ENCODE assay signal across 18 cellular contexts in the genomic region with DNA sequence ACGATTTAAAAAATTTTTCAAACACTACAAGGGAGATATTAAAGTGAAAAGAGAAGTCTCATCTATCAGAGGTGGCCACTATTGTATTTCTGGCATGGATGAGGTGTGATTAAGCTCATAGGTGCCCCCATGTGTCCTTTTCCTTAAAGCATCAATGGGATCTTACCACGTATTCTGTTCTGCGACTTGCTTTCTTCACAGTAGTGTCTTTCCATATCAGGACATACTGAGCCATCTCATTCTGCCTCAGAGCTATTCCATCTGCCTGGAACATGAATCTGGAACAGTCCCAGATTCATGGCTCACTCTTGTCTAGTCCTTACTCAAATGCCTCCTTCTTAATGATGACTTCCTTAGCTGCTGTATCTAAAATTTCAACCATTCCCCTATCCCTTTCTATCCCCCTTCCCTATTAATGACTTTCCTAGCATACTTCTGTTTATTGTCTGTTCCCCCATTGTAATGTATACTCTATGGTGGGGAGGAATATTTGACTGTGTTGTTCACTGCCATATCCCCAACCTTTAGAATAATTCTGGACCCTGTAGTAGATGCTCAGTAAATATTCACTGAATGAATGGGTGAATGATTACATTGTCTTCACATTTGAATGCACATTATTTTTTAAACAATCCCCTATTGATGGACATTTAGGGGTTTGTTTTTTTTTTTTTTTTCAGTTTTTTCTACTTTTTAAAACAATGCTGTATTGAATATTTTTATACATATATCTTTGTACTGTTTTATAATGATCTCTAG. TPM values are rescaled to one million over a fixed set of nuclear protein-coding genes. Genes with fewer than 3 reads are reported as not detected.
DNase-seq lines count a peak whose midpoint lies in the region; ATAC-seq, FAIRE-seq and TF ChIP-seq lines count a peak whose summit lies in the region.
"Had no signal": no experiment of that assay in that cellular context is flagged by ENCODE, and none has a peak within 500 bp of the region (broad histone marks: within the 10 kb centered on the region; RNA-seq: fewer than 3 reads in every experiment).

No MANE protein-coding gene starts in this region.

- H3K4me1 Mint-ChIP-seq in naive thymus-derived CD8-positive, alpha-beta T cell: peaks cover 12 to 45% (median 27%) of the 10 kb centered on the region in 4 donors

- H3K4me3 ChIP-seq in HCT116 (replicated peaks in 1 of 2; ENCODE audit: low read depth in 1 of 2, low read length in 2 of 2) (no peak overlapping the region), ascending aorta (no peak overlapping the region), smooth muscle cell (no peak overlapping the region)

- H3K79me2 ChIP-seq in HCT116 (ENCODE audit: insufficient read depth, low read length) (peaks cover 31% of the 10 kb centered on the region), smooth muscle cell (ENCODE audit: low read depth) (peaks cover 14% of the 10 kb centered on the region)

- H3K4me2 ChIP-seq in HCT116 (ENCODE audit: low read length) (no peak overlapping the region), smooth muscle cell (peak overlapping the region; percentile 12)

- H4K20me1 ChIP-seq in HCT116 (ENCODE audit: insufficient read depth) (no peaks in the 10 kb centered on the region; the same call in 1 of the 2 replicates), smooth muscle cell (ENCODE audit: low read depth) (peaks cover 68% of the 10 kb centered on the region)

- H3K4me1 ChIP-seq in HCT116 (ENCODE audit: control insufficient read depth in 1 of 2, insufficient read depth in 2 of 2, low read length in 2 of 2) (no peaks in the 10 kb centered on the region), ascending aorta (no peaks in the 10 kb centered on the region), smooth muscle cell (ENCODE audit: low read depth) (peaks cover 10% of the 10 kb centered on the region)
- H3K4me1 ChIP-seq: BE2C had no signal

- peaks cover 9% of the 10 kb centered on the region for H3F3A ChIP-seq in smooth muscle cell (ENCODE audit: low read depth)

- RAD21 ChIA-PET in HCT116 (lab: Charles Lee; ENCODE audit: low non-redundant PET in 1 of 2, low total read pairs in 2 of 2, uncharacterized antibody in 2 of 2, unreplicated experiment in 2 of 2): no interaction called here

- DNase-seq in HCT116 (ENCODE audit: low read depth, low spot score): no peak
- no peak for DNase-seq in ascending aorta (ENCODE audit: low spot score in 2 of 2)
- DNase-seq in frontal cortex (ENCODE audit: low spot score in 2 of 2): no peak
- no peak for DNase-seq in smooth muscle cell (lab: John Stamatoyannopoulos, UW; ENCODE audit: unreplicated experiment)
- DNase-seq in retina: no peak
- no peak for DNase-seq in naive thymus-derived CD8-positive, alpha-beta T cell
- DNase-seq in urothelium cell line (ENCODE audit: low spot score): no peak
- DNase-seq: activated CD4-positive, alpha-beta memory T cell treated with anti-CD3 and anti-CD28 coated beads, Interleukin-2, amount 10 ng/mL, durations not matched to agents 7 days and 5 days; amniotic stem cell; BE2C; NCI-H1092 treated with DMSO at 0.1 percent for 48 hours; stimulated activated CD4-positive, alpha-beta T cell treated with anti-CD3 and anti-CD28 coated beads, Interleukin-4, amount 100 ng/mL, for 24 hours had no signal

- intact Hi-C loops in HCT116 (cut with micrococcal nuclease) (loop anchor here (5.0 kb wide), 1 partner anchor 307 kb away; a partner anchor contains a TSS), ascending aorta (cut with DNase I) (no loop called here)

- POLR2A ChIA-PET in HCT116 (lab: Charles Lee): no interaction called here
- POLR2A ChIA-PET in naive thymus-derived CD8-positive, alpha-beta T cell (lab: Charles Lee): interaction anchor here (1.5 kb wide), 1 partner anchor 8 kb away, joined by 4 read pairs; no protein-coding TSS in a partner anchor

- H2AFZ ChIP-seq in HCT116 (ENCODE audit: low read depth, low read length, poor library complexity, severe bottlenecking) (no peak overlapping the region), smooth muscle cell (ENCODE audit: low read depth) (no peak overlapping the region)

- H3K27ac ChIP-seq in HCT116 (ENCODE audit: low read depth, low read length): no peak overlapping the region
- H3K27ac ChIP-seq in ascending aorta: peak overlapping the region; percentile 6 to 56
- no peak overlapping the region for H3K27ac ChIP-seq in smooth muscle cell (ENCODE audit: low read depth)

- 0 out of 2 replicates have a peak, but pooled peaks have one; percentile 30 for ATAC-seq in HCT116
- ATAC-seq in naive thymus-derived CD8-positive, alpha-beta T cell: no peak
- no peak for ATAC-seq in GM21360 (IDR thresholded peaks at IDR 0.05; ENCODE audit: unreplicated experiment)
- ATAC-seq: sciatic nerve had no signal

- TF ChIP-seq CTCF in HCT116 (IDR thresholded peaks at IDR 0.05 in 2 of 3, conservative IDR thresholded peaks at IDR 0.05 in 1 of 3; ENCODE audit: borderline replicate concordance in 1 of 3, insufficient read depth in 1 of 3, low read depth in 2 of 3, low read length in 2 of 3) (no peak), ascending aorta (IDR thresholded peaks at IDR 0.05) (no peak), smooth muscle cell (IDR thresholded peaks at IDR 0.05; ENCODE audit: borderline replicate concordance, insufficient read depth, poor library complexity, severe bottlenecking) (no peak)

- BruUV-seq in HCT116 (replicated peaks; lab: Mats Ljungman, UMichigan): no TSS peak

- CTCF ChIA-PET in HCT116 (lab: Charles Lee): interaction anchor here (1.2 kb wide), 2 partner anchors 11 to 13 kb away, joined by 3 to 4 read pairs; no protein-coding TSS in a partner anchor

- no peaks in the 10 kb centered on the region for H3K9me2 ChIP-seq in HCT116 (ENCODE audit: insufficient read depth)

- H3K36me3 Mint-ChIP-seq in naive thymus-derived CD8-positive, alpha-beta T cell: peaks cover 0 to 59% (median 10%) of the 10 kb centered on the region in 3 donors

- no peak for TF ChIP-seq POLR2A in HCT116 (IDR thresholded peaks at IDR 0.05; ENCODE audit: borderline replicate concordance, extremely low read depth, insufficient read depth, insufficient read length)

- FAIRE-seq in frontal cortex (lab: Jason Lieb, UNC) (peak; percentile 65), urothelium cell line (lab: Jason Lieb, UNC) (no peak)
- FAIRE-seq: H1 had no signal

- no peaks in the 10 kb centered on the region for H3K9me3 Mint-ChIP-seq in naive thymus-derived CD8-positive, alpha-beta T cell
- H3K9me3 Mint-ChIP-seq: activated CD4-positive, alpha-beta memory T cell treated with anti-CD3 and anti-CD28 coated beads, Interleukin-2, amount 10 ng/mL, durations not matched to agents 7 days and 5 days; neural crest cell had no signal

- 90% methylated on average over 3 of the region's 3 CpGs for WGBS in smooth muscle cell (ENCODE audit: low lambda C conversion rate)

- TF ChIP-seq RAD21 in HCT116 (IDR thresholded peaks at IDR 0.05; ENCODE audit: low read depth): no peak

- no peaks in the 10 kb centered on the region for H3K27me3 ChIP-seq in HCT116 (ENCODE audit: insufficient read depth, low read length)
- H3K27me3 ChIP-seq in ascending aorta: no peaks in the 10 kb centered on the region
- no peaks in the 10 kb centered on the region for H3K27me3 ChIP-seq in smooth muscle cell (ENCODE audit: low read depth)
- H3K27me3 ChIP-seq: BE2C had no signal

- no peak overlapping the region for H3K9ac ChIP-seq in HCT116 (ENCODE audit: low read length)
- H3K9ac ChIP-seq in smooth muscle cell (ENCODE audit: low read depth): no peak overlapping the region

- no peaks in the 10 kb centered on the region for H3K27me3 Mint-ChIP-seq in naive thymus-derived CD8-positive, alpha-beta T cell
- H3K27me3 Mint-ChIP-seq: activated CD4-positive, alpha-beta memory T cell treated with anti-CD3 and anti-CD28 coated beads, Interleukin-2, amount 10 ng/mL, durations not matched to agents 7 days and 5 days had no signal

- H3K9me3 ChIP-seq in HCT116 (ENCODE audit: control insufficient read depth in 1 of 2, insufficient read depth in 1 of 2, low read depth in 1 of 2, low read length in 2 of 2): no peaks in the 10 kb centered on the region
- H3K9me3 ChIP-seq in ascending aorta: no peaks in the 10 kb centered on the region
- H3K9me3 ChIP-seq in smooth muscle cell (replicated peaks; ENCODE audit: low read depth): no peaks in the 10 kb centered on the region
- H3K9me3 ChIP-seq: BE2C had no signal

- H3K36me3 ChIP-seq in HCT116 (ENCODE audit: control insufficient read depth in 1 of 2, insufficient read depth in 2 of 2, low read length in 2 of 2) (peaks cover 6 to 13% of the 10 kb centered on the region in 2 experiments; a peak in 3 of 4 replicates), ascending aorta (peaks cover 5 to 18% of the 10 kb centered on the region in 2 donors), smooth muscle cell (ENCODE audit: low read depth) (peaks cover 2% of the 10 kb centered on the region)
- H3K36me3 ChIP-seq: BE2C had no signal

- no peak overlapping the region for H3K4me3 Mint-ChIP-seq in naive thymus-derived CD8-positive, alpha-beta T cell
- H3K4me3 Mint-ChIP-seq: activated CD4-positive, alpha-beta memory T cell treated with anti-CD3 and anti-CD28 coated beads, Interleukin-2, amount 10 ng/mL, durations not matched to agents 7 days and 5 days; neural crest cell had no signal

- peak overlapping the region in 1 of 10 donors; percentile 76 for H3K27ac Mint-ChIP-seq in naive thymus-derived CD8-positive, alpha-beta T cell
- H3K27ac Mint-ChIP-seq: activated CD4-positive, alpha-beta memory T cell treated with anti-CD3 and anti-CD28 coated beads, Interleukin-2, amount 10 ng/mL, durations not matched to agents 7 days and 5 days had no signal

RNA-seq across cellular contexts. Expression of a gene that starts 11.1 kb away (rescaled TPM):
- total RNA-seq in HCT116 (2021; ENCODE audit: unreplicated experiment) (45.2 TPM), ascending aorta (36.4 TPM), frontal cortex (14.3 TPM), smooth muscle cell (36.3 and 61.1 TPM in 2 replicates)
- polyA plus RNA-seq in HCT116 (2012): 32.8 and 39.5 TPM in 2 replicates
- polyA plus RNA-seq in smooth muscle cell: 48.5 and 53.0 TPM in 2 replicates
- total RNA-seq in naive thymus-derived CD8-positive, alpha-beta T cell: 10 to 100 TPM; 28.3 to 32.3 TPM
- 10 to 100 TPM; 32.3 to 44.3 (median 35.0) TPM for polyA plus RNA-seq in naive thymus-derived CD8-positive, alpha-beta T cell

RNA-seq across cellular contexts. Expression of a gene that starts 53.0 kb away (rescaled TPM):
- 0.89 TPM for total RNA-seq in HCT116 (2021; ENCODE audit: unreplicated experiment)
- 0.05 TPM in 1 of 2 replicates, not detected in the other for polyA plus RNA-seq in HCT116 (2012)
- 134 TPM for total RNA-seq in ascending aorta
- total RNA-seq in frontal cortex: 0.82 TPM
- 201 and 323 TPM in 2 replicates for total RNA-seq in smooth muscle cell
- polyA plus RNA-seq in smooth muscle cell: 796 and 874 TPM in 2 replicates
- not detected for total RNA-seq in naive thymus-derived CD8-positive, alpha-beta T cell
- under 1 TPM in 1 of 3 donors, not detected in 2; 0.13 TPM for polyA plus RNA-seq in naive thymus-derived CD8-positive, alpha-beta T cell
- total RNA-seq: activated CD4-positive, alpha-beta memory T cell treated with anti-CD3 and anti-CD28 coated beads, Interleukin-2, amount 10 ng/mL, durations not matched to agents 7 days and 5 days; neural crest cell had no signal

RNA-seq across cellular contexts. Expression of a gene that starts 55.8 kb away (rescaled TPM):
- total RNA-seq in HCT116 (2021; ENCODE audit: unreplicated experiment): 1.5 TPM
- 0.84 and 2.2 TPM in 2 replicates for polyA plus RNA-seq in HCT116 (2012)
- not detected for total RNA-seq in ascending aorta
- not detected for total RNA-seq in frontal cortex
- not detected in 2 replicates for total RNA-seq in smooth muscle cell
- not detected in 2 replicates for polyA plus RNA-seq in smooth muscle cell
- not detected for total RNA-seq in naive thymus-derived CD8-positive, alpha-beta T cell
- polyA plus RNA-seq in naive thymus-derived CD8-positive, alpha-beta T cell: not detected
- total RNA-seq: activated CD4-positive, alpha-beta memory T cell treated with anti-CD3 and anti-CD28 coated beads, Interleukin-2, amount 10 ng/mL, durations not matched to agents 7 days and 5 days; lower leg skin; neural crest cell; sciatic nerve; urinary bladder had no signal
- polyA plus RNA-seq: urinary bladder had no signal

RNA-seq across cellular contexts. Expression of a gene that starts 59.9 kb away (rescaled TPM):
- total RNA-seq in HCT116 (2021; ENCODE audit: unreplicated experiment) (22.9 TPM), ascending aorta (24.6 TPM), frontal cortex (26.9 TPM), smooth muscle cell (70.3 and 75.2 TPM in 2 replicates)
- polyA plus RNA-seq in HCT116 (2012): 8.8 and 12.6 TPM in 2 replicates
- polyA plus RNA-seq in smooth muscle cell: 43.7 and 56.6 TPM in 2 replicates
- 10 to 100 TPM; 48.1 to 48.4 TPM for total RNA-seq in naive thymus-derived CD8-positive, alpha-beta T cell
- polyA plus RNA-seq in naive thymus-derived CD8-positive, alpha-beta T cell: 10 to 100 TPM; 40.2 to 49.6 (median 49.0) TPM

Comparison
In these comparisons a context has a peak if more than half of its experiments do, and no peak if none do; other contexts are left out.
1. H3K27ac ChIP-seq: peak in ascending aorta (2 of 2); none in HCT116 (single experiment) and smooth muscle cell (single experiment).
2. RNA of a gene that starts 53.0 kb away (total RNA-seq): 201 to 323 TPM in smooth muscle cell and 134 TPM in ascending aorta (single experiment); 0.89 TPM in HCT116 (single experiment), 0.82 TPM in frontal cortex (single experiment) and not detected in naive thymus-derived CD8-positive, alpha-beta T cell; every median in the first group is over 10 times any median in the second.